ENCODE assay signal across 20 cellular contexts in genomic region chr16:70678121-70678897, GRCh38. TPM values are rescaled to one million over a fixed set of nuclear protein-coding genes. Genes with fewer than 3 reads are reported as not detected.
DNase-seq lines count a peak whose midpoint lies in the region; ATAC-seq and TF ChIP-seq lines count a peak whose summit lies in the region.
"Had no signal": no experiment of that assay in that cellular context is flagged by ENCODE, and none has a peak within 500 bp of the region (broad histone marks: within the 10 kb centered on the region; RNA-seq: fewer than 3 reads in every experiment).

No MANE protein-coding gene starts in this region.

- H3K27me3 Mint-ChIP-seq in effector memory CD8-positive, alpha-beta T cell = peaks cover 0 to 6% of the 10 kb centered on the region in 2 donors
- H3K27me3 Mint-ChIP-seq: CD4-positive, alpha-beta T cell; stimulated activated naive CD8-positive, alpha-beta T cell treated with anti-CD3 and anti-CD28 coated beads, Interleukin-15, amount 100 ng/mL, for 72 hours had no signal

- H3K4me3 Mint-ChIP-seq in effector memory CD8-positive, alpha-beta T cell = peak overlapping the region; percentile 62 to 64
- H3K4me3 Mint-ChIP-seq: CD4-positive, alpha-beta T cell; stimulated activated naive CD8-positive, alpha-beta T cell treated with anti-CD3 and anti-CD28 coated beads, Interleukin-15, amount 100 ng/mL, for 72 hours had no signal

- H3K27me3 ChIP-seq in BLaER1 treated with 17β-estradiol and CSF1 and Interleukin-3, amounts not matched to agents 10 nM and 100 nM = no peaks in the 10 kb centered on the region
- H3K27me3 ChIP-seq in ovary (no peaks in the 10 kb centered on the region), brain microvascular endothelial cell (replicated peaks) (no peaks in the 10 kb centered on the region)
- H3K27me3 ChIP-seq: body of pancreas had no signal

- no peak for TF ChIP-seq POLR2A in ovary (IDR thresholded peaks at IDR 0.05)

- POLR2A ChIA-PET in HEK293 (lab: Yijun Ruan, JAX) = no interaction called here

- H3K27ac Mint-ChIP-seq in effector memory CD8-positive, alpha-beta T cell = no peak overlapping the region
- H3K27ac Mint-ChIP-seq: activated T-helper 2 cell treated with anti-CD3 and anti-CD28 coated beads, Interferon-gamma antibody, Interleukin-2, Interleukin-4, amounts not matched to agents 10 μg/mL and 5 μg/mL and 100 μg/mL, durations not matched to agents 14 hours and 24 hours and 36 hours; CD4-positive, alpha-beta T cell had no signal

- no peak for ATAC-seq in effector memory CD8-positive, alpha-beta T cell (replicated peaks)
- ATAC-seq in GM19452 (IDR thresholded peaks at IDR 0.05; ENCODE audit: unreplicated experiment) = no peak
- ATAC-seq: body of pancreas, left lobe of liver had no signal

- TF ChIP-seq EP300 in ovary (IDR thresholded peaks at IDR 0.05) = no peak

- CTCF ChIA-PET in HEK293 (lab: Yijun Ruan, JAX) = interaction anchor here (0.6 to 1.8 kb wide), 7 partner anchors 40 to 1928 kb away, joined by 3 to 7 read pairs (median 4); no protein-coding TSS in a partner anchor

- intact Hi-C loops in ovary (cut with DNase I) = no loop called here

- H3K4me3 ChIP-seq in BLaER1 treated with 17β-estradiol and CSF1 and Interleukin-3, amounts not matched to agents 10 nM and 100 nM = no peak overlapping the region
- H3K4me3 ChIP-seq in HEK293 (ENCODE audit: low read depth, low read length) (no peak overlapping the region), ovary (no peak overlapping the region), brain microvascular endothelial cell (ENCODE audit: low read depth, low read length) (no peak overlapping the region)
- H3K4me3 ChIP-seq: body of pancreas had no signal

- H3K4me1 ChIP-seq in BLaER1 treated with 17β-estradiol and CSF1 and Interleukin-3, amounts not matched to agents 10 nM and 100 nM = peaks cover 0 to 41% (median 35%) of the 10 kb centered on the region in 10 experiments; a peak in 17 of 20 replicates
- no peaks in the 10 kb centered on the region for H3K4me1 ChIP-seq in HEK293 (ENCODE audit: control insufficient read depth, insufficient read depth, low read length)
- peaks cover 23% of the 10 kb centered on the region for H3K4me1 ChIP-seq in ovary (ENCODE audit: insufficient read depth)

- in situ Hi-C loops in brain microvascular endothelial cell (cut with HindIII; ENCODE audit: low pct_ligation_motif_present, low sequenced_read_pairs) = no loop called here

- DNase-seq in effector memory CD8-positive, alpha-beta T cell = no peak
- peak in 4 of 5 donors; percentile 26 to 43 (median 29) for DNase-seq in ovary
- no peak for DNase-seq in NCI-H1048 (lab: John Stamatoyannopoulos, UW)
- no peak for DNase-seq in brain microvascular endothelial cell
- no peak for DNase-seq in HK-2 (ENCODE audit: unreplicated experiment)
- DNase-seq: IMR-90; NCI-H2081; NCI-H446; NCI-H82; stimulated activated naive CD8-positive, alpha-beta T cell treated with anti-CD3 and anti-CD28 coated beads, Interleukin-15, amount 100 ng/mL, for 72 hours; T-helper 9 cell; trophoblast cell had no signal

- peak overlapping the region in 1 of 11 experiments; percentile 30; a peak in 3 of 22 replicates for H3K9ac ChIP-seq in BLaER1 treated with 17β-estradiol and CSF1 and Interleukin-3, amounts not matched to agents 10 nM and 100 nM

- peaks cover 8 to 11% of the 10 kb centered on the region in 2 donors for H3K4me1 Mint-ChIP-seq in effector memory CD8-positive, alpha-beta T cell (ENCODE audit: low read depth in 2 of 2)

- 85 to 87% (median 87%) methylated on average over 20 to 22 of the region's 22 CpGs for WGBS in ovary, 3 donors

- H3K4me2 ChIP-seq in BLaER1 treated with 17β-estradiol and CSF1 and Interleukin-3, amounts not matched to agents 10 nM and 100 nM = no peak overlapping the region

- no peaks in the 10 kb centered on the region for H3K9me3 ChIP-seq in BLaER1 treated with 17β-estradiol and CSF1 and Interleukin-3, amounts not matched to agents 10 nM and 100 nM (replicated peaks in 1 of 11)
- H3K9me3 ChIP-seq in HEK293 (ENCODE audit: control insufficient read depth, insufficient read depth, low read depth, low read length) (no peaks in the 10 kb centered on the region), ovary (no peaks in the 10 kb centered on the region)
- H3K9me3 ChIP-seq: body of pancreas had no signal

- peaks cover 0 to 78% (median 34%) of the 10 kb centered on the region in 11 experiments; a peak in 17 of 22 replicates for H4K20me1 ChIP-seq in BLaER1 treated with 17β-estradiol and CSF1 and Interleukin-3, amounts not matched to agents 10 nM and 100 nM

- no peaks in the 10 kb centered on the region for H3K9me3 Mint-ChIP-seq in effector memory CD8-positive, alpha-beta T cell
- H3K9me3 Mint-ChIP-seq: activated T-helper 2 cell treated with anti-CD3 and anti-CD28 coated beads, Interferon-gamma antibody, Interleukin-2, Interleukin-4, amounts not matched to agents 10 μg/mL and 5 μg/mL and 100 μg/mL, durations not matched to agents 14 hours and 24 hours and 36 hours; CD4-positive, alpha-beta T cell; stimulated activated naive CD8-positive, alpha-beta T cell treated with anti-CD3 and anti-CD28 coated beads, Interleukin-15, amount 100 ng/mL, for 72 hours had no signal

- no peak for TF ChIP-seq CTCF in HEK293 (tag by site-specific recombination; IDR thresholded peaks at IDR 0.05)
- TF ChIP-seq CTCF in ovary (IDR thresholded peaks at IDR 0.05) = no peak
- no peak for TF ChIP-seq CTCF in brain microvascular endothelial cell (IDR thresholded peaks at IDR 0.05; ENCODE audit: low read depth, low read length, missing control alignments)

- H3K36me3 Mint-ChIP-seq in effector memory CD8-positive, alpha-beta T cell (ENCODE audit: insufficient read depth) = peaks cover 5% of the 10 kb centered on the region

- H3K27ac ChIP-seq in BLaER1 treated with 17β-estradiol and CSF1 and Interleukin-3, amounts not matched to agents 10 nM and 100 nM = peak overlapping the region in 6 of 11 experiments; percentile 22 to 61 (median 42); a peak in 4 of 22 replicates
- H3K27ac ChIP-seq in HEK293 (ENCODE audit: extremely low read depth, low read depth, low read length) (no peak overlapping the region), ovary (no peak overlapping the region), brain microvascular endothelial cell (no peak overlapping the region)
- H3K27ac ChIP-seq: body of pancreas had no signal

- peaks cover 0 to 88% (median 68%) of the 10 kb centered on the region in 11 experiments; a peak in 20 of 22 replicates for H3K36me3 ChIP-seq in BLaER1 treated with 17β-estradiol and CSF1 and Interleukin-3, amounts not matched to agents 10 nM and 100 nM
- H3K36me3 ChIP-seq in HEK293 (ENCODE audit: control insufficient read depth in 2 of 2, insufficient read depth in 1 of 2, low read length in 2 of 2) (peaks cover 13 to 77% of the 10 kb centered on the region in 2 experiments), ovary (no peaks in the 10 kb centered on the region), brain microvascular endothelial cell (replicated peaks) (peaks cover 17% of the 10 kb centered on the region)

TF ChIP-seq in HEK293, 187 proteins besides CTCF, POLR2A, EP300 and RAD21:
- TF ChIP-seq GLIS1 (tag by site-specific recombination; IDR thresholded peaks at IDR 0.05) = peak; percentile 37; the same call in 1 of the 2 replicates
- no peak for TF ChIP-seq ZNF114 (tag by site-specific recombination; IDR thresholded peaks at IDR 0.05)
- no peak for TF ChIP-seq ZBTB10 (tag by site-specific recombination; IDR thresholded peaks at IDR 0.05)
- TF ChIP-seq ZNF561 (tag by site-specific recombination; IDR thresholded peaks at IDR 0.05; ENCODE audit: borderline replicate concordance) = no peak
TF ChIP-seq in HEK293: peak in this region for 1.

RNA-seq across cellular contexts. Expression of gene MTSS2, which starts 7.5 kb away (rescaled TPM):
- 10 to 100 TPM; 19.6 to 93.5 (median 40.2) TPM for total RNA-seq in ovary
- 10 to 100 TPM in 1 of 2 donors, 1 to 10 TPM in 1; 8.4 to 52.5 TPM for polyA plus RNA-seq in ovary

RNA-seq across cellular contexts. Expression of gene IL34, which starts 31.9 kb away (rescaled TPM):
- total RNA-seq in ovary = 1 to 10 TPM in 6 of 7 donors, under 1 TPM in 1; 0.91 to 4.0 (median 1.9) TPM
- polyA plus RNA-seq in ovary = 1 to 10 TPM in 1 of 2 donors, under 1 TPM in 1; 0.88 to 1.8 TPM
- total RNA-seq: activated T-helper 2 cell treated with anti-CD3 and anti-CD28 coated beads, Interferon-gamma antibody, Interleukin-2, Interleukin-4, amounts not matched to agents 10 μg/mL and 5 μg/mL and 100 μg/mL, durations not matched to agents 14 hours and 24 hours and 36 hours; OCI-LY7 had no signal

Comparison
In these comparisons a context has a peak if more than half of its experiments do, and no peak if none do; other contexts are left out.
1. H3K27ac ChIP-seq: peak in BLaER1 treated with 17β-estradiol and CSF1 and Interleukin-3, amounts not matched to agents 10 nM and 100 nM (6 of 11); none in HEK293 (single experiment), ovary (0 of 2) and brain microvascular endothelial cell (single experiment).
2. DNase-seq: peak in ovary (4 of 5); none in effector memory CD8-positive, alpha-beta T cell (0 of 3), NCI-H1048 (single experiment), brain microvascular endothelial cell (single experiment) and HK-2 (single experiment).